Comparison of ENCODE assay signal across 1 cellular context in the genomic region with DNA sequence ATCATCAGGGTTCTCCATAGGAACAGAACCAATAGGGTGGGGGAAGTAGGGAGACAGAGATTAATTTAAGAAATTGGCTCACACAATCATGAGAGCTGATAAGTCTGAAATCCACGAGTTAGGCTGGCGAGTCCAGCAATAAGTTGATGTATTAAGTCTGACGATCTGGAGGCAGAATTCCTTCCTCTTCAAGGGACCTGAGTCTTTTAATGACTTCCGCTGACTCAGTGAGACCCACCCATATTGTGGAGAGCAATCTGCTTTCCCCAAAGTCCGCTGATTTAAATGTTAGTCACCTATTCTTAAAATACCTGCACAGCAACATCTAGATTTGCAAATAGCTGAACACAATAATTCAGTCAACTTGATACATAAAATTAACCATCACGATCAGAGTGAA.
TF ChIP-seq lines count a peak whose summit lies in the region.

No MANE protein-coding gene starts in this region.

TF ChIP-seq in GM23338, 12 proteins besides CTCF, POLR2A, EP300 and RAD21 (continued from another document):
- TF ChIP-seq, protein P1, sequence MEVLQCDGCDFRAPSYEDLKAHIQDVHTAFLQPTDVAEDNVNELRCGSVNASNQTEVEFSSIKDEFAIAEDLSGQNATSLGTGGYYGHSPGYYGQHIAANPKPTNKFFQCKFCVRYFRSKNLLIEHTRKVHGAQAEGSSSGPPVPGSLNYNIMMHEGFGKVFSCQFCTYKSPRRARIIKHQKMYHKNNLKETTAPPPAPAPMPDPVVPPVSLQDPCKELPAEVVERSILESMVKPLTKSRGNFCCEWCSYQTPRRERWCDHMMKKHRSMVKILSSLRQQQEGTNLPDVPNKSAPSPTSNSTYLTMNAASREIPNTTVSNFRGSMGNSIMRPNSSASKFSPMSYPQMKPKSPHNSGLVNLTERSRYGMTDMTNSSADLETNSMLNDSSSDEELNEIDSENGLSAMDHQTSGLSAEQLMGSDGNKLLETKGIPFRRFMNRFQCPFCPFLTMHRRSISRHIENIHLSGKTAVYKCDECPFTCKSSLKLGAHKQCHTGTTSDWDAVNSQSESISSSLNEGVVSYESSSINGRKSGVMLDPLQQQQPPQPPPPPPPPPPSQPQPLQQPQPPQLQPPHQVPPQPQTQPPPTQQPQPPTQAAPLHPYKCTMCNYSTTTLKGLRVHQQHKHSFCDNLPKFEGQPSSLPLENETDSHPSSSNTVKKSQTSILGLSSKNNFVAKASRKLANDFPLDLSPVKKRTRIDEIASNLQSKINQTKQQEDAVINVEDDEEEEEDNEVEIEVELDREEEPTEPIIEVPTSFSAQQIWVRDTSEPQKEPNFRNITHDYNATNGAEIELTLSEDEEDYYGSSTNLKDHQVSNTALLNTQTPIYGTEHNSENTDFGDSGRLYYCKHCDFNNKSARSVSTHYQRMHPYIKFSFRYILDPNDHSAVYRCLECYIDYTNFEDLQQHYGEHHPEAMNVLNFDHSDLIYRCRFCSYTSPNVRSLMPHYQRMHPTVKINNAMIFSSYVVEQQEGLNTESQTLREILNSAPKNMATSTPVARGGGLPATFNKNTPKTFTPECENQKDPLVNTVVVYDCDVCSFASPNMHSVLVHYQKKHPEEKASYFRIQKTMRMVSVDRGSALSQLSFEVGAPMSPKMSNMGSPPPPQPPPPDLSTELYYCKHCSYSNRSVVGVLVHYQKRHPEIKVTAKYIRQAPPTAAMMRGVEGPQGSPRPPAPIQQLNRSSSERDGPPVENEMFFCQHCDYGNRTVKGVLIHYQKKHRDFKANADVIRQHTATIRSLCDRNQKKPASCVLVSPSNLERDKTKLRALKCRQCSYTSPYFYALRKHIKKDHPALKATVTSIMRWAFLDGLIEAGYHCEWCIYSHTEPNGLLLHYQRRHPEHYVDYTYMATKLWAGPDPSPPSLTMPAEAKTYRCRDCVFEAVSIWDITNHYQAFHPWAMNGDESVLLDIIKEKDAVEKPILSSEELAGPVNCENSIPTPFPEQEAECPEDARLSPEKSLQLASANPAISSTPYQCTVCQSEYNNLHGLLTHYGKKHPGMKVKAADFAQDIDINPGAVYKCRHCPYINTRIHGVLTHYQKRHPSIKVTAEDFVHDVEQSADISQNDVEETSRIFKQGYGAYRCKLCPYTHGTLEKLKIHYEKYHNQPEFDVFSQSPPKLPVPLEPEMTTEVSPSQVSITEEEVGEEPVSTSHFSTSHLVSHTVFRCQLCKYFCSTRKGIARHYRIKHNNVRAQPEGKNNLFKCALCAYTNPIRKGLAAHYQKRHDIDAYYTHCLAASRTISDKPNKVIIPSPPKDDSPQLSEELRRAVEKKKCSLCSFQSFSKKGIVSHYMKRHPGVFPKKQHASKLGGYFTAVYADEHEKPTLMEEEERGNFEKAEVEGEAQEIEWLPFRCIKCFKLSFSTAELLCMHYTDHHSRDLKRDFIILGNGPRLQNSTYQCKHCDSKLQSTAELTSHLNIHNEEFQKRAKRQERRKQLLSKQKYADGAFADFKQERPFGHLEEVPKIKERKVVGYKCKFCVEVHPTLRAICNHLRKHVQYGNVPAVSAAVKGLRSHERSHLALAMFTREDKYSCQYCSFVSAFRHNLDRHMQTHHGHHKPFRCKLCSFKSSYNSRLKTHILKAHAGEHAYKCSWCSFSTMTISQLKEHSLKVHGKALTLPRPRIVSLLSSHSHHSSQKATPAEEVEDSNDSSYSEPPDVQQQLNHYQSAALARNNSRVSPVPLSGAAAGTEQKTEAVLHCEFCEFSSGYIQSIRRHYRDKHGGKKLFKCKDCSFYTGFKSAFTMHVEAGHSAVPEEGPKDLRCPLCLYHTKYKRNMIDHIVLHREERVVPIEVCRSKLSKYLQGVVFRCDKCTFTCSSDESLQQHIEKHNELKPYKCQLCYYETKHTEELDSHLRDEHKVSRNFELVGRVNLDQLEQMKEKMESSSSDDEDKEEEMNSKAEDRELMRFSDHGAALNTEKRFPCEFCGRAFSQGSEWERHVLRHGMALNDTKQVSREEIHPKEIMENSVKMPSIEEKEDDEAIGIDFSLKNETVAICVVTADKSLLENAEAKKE (CRISPR knock-in tag; IDR thresholded peaks at IDR 0.05) = no peak
- TF ChIP-seq JUNB (IDR thresholded peaks at IDR 0.05; ENCODE audit: unreplicated experiment) (no peak), ZNF114 (CRISPR knock-in tag; IDR thresholded peaks at IDR 0.05) (no peak), ZNF331 (CRISPR knock-in tag; IDR thresholded peaks at IDR 0.05; ENCODE audit: low read depth) (no peak), STAT1 (IDR thresholded peaks at IDR 0.05; ENCODE audit: unreplicated experiment) (no peak), EZH2phosphoT487 (IDR thresholded peaks at IDR 0.05; ENCODE audit: unreplicated experiment) (no peak)
